Comparison of ENCODE assay signal across 18 cellular contexts in the genomic region with DNA sequence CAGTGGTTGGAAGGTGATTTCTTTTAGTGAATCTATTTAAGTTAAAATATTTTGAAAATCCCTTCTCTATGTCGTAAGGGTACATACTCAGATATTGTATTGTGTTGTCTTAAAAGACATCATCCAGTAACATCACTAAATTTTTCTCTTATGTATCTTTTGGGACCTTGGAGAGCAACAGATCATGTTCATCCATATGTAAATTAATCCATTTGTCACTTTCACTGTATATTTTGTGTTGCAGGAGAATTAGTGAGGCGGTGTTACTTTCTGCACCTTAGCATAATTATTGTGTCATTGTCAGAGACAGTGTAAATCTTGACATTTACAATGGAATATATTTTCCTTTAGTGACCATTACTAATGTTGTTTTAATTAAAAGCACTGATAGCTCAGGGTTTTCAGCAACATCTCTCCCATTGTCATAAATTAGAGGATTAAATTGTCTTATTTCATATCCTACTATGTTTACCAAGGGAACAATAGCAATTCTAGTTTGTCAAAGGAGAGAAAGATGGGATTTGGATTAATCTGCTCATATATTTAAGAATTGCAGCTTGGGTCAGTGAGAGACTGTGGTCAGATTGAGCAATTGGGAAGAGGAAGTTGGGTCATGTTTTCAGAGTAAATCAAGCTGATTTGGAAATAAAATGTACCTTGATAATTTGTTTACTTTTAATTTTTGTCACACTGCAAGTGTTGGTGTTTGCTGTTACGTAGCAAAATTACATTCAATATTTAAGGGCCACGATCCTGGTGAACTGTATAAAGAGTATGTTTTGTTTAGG.
"Had no signal": no experiment of that assay in that cellular context is flagged by ENCODE, and none has a peak within 500 bp of the region (broad histone marks: within the 10 kb centered on the region; RNA-seq: fewer than 3 reads in every experiment).

No MANE protein-coding gene starts in this region.

- DNase-seq: activated CD4-positive, alpha-beta T cell treated with anti-CD3 and anti-CD28 coated beads, Interleukin-2, amount 10 ng/mL, durations not matched to agents 24 days and 14 days; activated CD4-positive, CD25-positive, alpha-beta regulatory T cell; activated CD8-positive, alpha-beta memory T cell treated with anti-CD3 and anti-CD28 coated beads, Interleukin-2, amount 50 U/mL, for 4 hours; activated CD8-positive, alpha-beta T cell treated with anti-CD3 and anti-CD28 coated beads, Interleukin-2, amount 10 ng/mL, durations not matched to agents 7 days and 5 days; activated effector memory CD4-positive, alpha-beta T cell treated with anti-CD3 and anti-CD28 coated beads, Interleukin-2, amount 50 U/mL, for 16 hours; activated T-cell treated with anti-CD3 and anti-CD28 coated beads, Interleukin-2, amount 50 U/mL, for 48 hours; amygdala; body of pancreas; effector CD4-positive, alpha-beta T cell; heart right ventricle; ovary; trophoblast cell had no signal

- H3K4me1 ChIP-seq: body of pancreas, esophagus muscularis mucosa, suprapubic skin had no signal

- H3K27me3 ChIP-seq: body of pancreas, esophagus muscularis mucosa, heart right ventricle, ovary, suprapubic skin had no signal

- H3K36me3 Mint-ChIP-seq: activated naive CD4-positive, alpha-beta T cell treated with anti-CD3 and anti-CD28 coated beads, Interleukin-2, amount 50 U/mL, for 24 hours had no signal

- H3K27ac Mint-ChIP-seq: activated CD4-positive, alpha-beta T cell treated with anti-CD3 and anti-CD28 coated beads, Interleukin-2, amount 10 ng/mL, durations not matched to agents 24 days and 14 days; activated CD8-positive, alpha-beta T cell treated with anti-CD3 and anti-CD28 coated beads, Interleukin-2, amount 10 ng/mL, durations not matched to agents 7 days and 5 days; activated naive CD4-positive, alpha-beta T cell treated with anti-CD3 and anti-CD28 coated beads, Interleukin-2, amount 50 U/mL, for 24 hours; stimulated activated naive CD8-positive, alpha-beta T cell treated with anti-CD3 and anti-CD28 coated beads, Interleukin-15, Interleukin-2, amounts not matched to agents 100 ng/mL and 50 ng/mL, for 24 hours had no signal

- H3K27me3 Mint-ChIP-seq: activated CD4-positive, alpha-beta T cell treated with anti-CD3 and anti-CD28 coated beads, Interleukin-2, amount 10 ng/mL, durations not matched to agents 24 days and 14 days had no signal

- H3K9me3 Mint-ChIP-seq: activated CD4-positive, alpha-beta T cell treated with anti-CD3 and anti-CD28 coated beads, Interleukin-2, amount 10 ng/mL, durations not matched to agents 24 days and 14 days; activated naive CD4-positive, alpha-beta T cell treated with anti-CD3 and anti-CD28 coated beads, Interleukin-2, amount 50 U/mL, for 24 hours; central memory CD8-positive, alpha-beta T cell; stimulated activated naive CD8-positive, alpha-beta T cell treated with anti-CD3 and anti-CD28 coated beads, Interleukin-15, Interleukin-2, amounts not matched to agents 100 ng/mL and 50 ng/mL, for 24 hours had no signal

- H3K4me3 ChIP-seq: body of pancreas, coronary artery, esophagus muscularis mucosa, heart right ventricle, ovary, suprapubic skin had no signal

- H3K9me3 ChIP-seq: body of pancreas, esophagus muscularis mucosa, heart right ventricle, ovary, suprapubic skin had no signal

- H3K4me3 Mint-ChIP-seq: activated CD4-positive, alpha-beta T cell treated with anti-CD3 and anti-CD28 coated beads, Interleukin-2, amount 10 ng/mL, durations not matched to agents 24 days and 14 days; activated CD8-positive, alpha-beta T cell treated with anti-CD3 and anti-CD28 coated beads, Interleukin-2, amount 10 ng/mL, durations not matched to agents 7 days and 5 days; activated naive CD4-positive, alpha-beta T cell treated with anti-CD3 and anti-CD28 coated beads, Interleukin-2, amount 50 U/mL, for 24 hours; central memory CD8-positive, alpha-beta T cell; stimulated activated naive CD8-positive, alpha-beta T cell treated with anti-CD3 and anti-CD28 coated beads, Interleukin-15, Interleukin-2, amounts not matched to agents 100 ng/mL and 50 ng/mL, for 24 hours had no signal

- H3K4me1 Mint-ChIP-seq: activated CD4-positive, alpha-beta T cell treated with anti-CD3 and anti-CD28 coated beads, Interleukin-2, amount 10 ng/mL, durations not matched to agents 24 days and 14 days; activated naive CD4-positive, alpha-beta T cell treated with anti-CD3 and anti-CD28 coated beads, Interleukin-2, amount 50 U/mL, for 24 hours; central memory CD8-positive, alpha-beta T cell had no signal

- H3K36me3 ChIP-seq: esophagus muscularis mucosa, heart right ventricle, ovary, suprapubic skin had no signal
